ENCODE assay signal across 8 cellular contexts in the genomic region with DNA sequence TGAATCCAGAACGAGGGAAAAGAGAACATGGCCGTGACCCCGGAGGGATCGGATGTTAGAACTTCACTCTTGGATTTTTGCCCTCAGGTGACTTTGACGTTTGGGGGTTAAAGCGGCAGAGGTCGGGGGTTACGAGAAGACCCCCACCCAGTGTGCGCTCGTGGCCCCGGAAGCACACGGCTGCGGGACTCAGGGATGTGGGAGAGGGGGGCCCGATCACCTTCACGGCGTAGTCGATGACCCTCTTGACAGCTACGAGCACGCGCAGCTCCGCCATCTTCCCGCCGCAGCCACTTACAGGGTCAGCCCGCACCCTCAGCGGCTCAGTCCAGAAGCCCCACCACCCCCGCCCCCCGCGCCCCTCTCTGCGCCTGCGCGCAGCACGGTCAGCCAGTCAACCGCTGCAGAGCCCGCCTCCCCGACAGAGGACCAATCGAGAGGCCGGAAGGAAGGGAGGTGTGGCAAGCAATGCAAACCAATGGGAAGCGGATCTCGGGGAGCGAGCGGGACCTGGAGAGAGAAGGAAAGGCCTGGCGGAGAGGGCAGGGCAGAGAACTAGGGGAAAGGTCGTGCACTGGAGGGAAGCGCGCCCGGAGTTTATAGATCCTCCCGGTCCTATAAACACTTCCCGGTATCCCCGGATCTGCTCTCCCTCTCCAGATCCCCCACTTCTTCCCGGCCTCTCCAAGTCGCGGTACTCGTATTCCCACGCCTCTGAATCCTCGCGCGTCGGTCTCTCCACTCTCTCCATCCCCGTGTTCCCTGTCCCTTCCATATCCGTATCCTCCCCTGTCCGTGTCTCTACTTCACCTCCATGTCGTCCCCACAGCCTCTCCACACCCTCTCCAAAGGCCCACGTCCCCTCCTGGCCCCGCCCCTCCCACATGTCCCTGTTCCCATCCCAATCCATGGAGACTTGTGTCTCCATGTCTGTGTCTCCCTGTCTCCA. TPM values are rescaled to one million over a fixed set of nuclear protein-coding genes. Genes with fewer than 3 reads are reported as not detected.
A peak's percentile ranks its signal among the peaks of the same experiment; 100 is the strongest.
DNase-seq lines count a peak whose midpoint lies in the region; ATAC-seq and TF ChIP-seq lines count a peak whose summit lies in the region.

A gene (minus strand): TSS at position 339 of the 949 bp plus-strand sequence. CDS start 62 bp downstream, at position 277.

- POLR2A ChIA-PET in GM10248 (lab: Yijun Ruan, JAX), result interaction anchor here (0.8 to 1.9 kb wide), 3 partner anchors 28 to 565 kb away, joined by 3 to 11 read pairs (median 4); a partner anchor contains a TSS
- POLR2A ChIA-PET in WTC11 (lab: Charles Lee), result interaction anchor here (0.5 to 1.7 kb wide), 7 partner anchors 24 to 997 kb away, joined by 3 to 13 read pairs (median 4); a partner anchor contains a TSS

- H3K4me1 Mint-ChIP-seq in WTC11, result peaks cover 33% of the 10 kb centered on the region

- CTCF ChIA-PET in GM10248 (lab: Yijun Ruan, JAX) (interaction anchor here (0.9 to 2.1 kb wide), 5 partner anchors 11 to 295 kb away, joined by 3 to 8 read pairs (median 4); a partner anchor contains a TSS), WTC11 (lab: Charles Lee) (interaction anchor here (0.7 to 1.6 kb wide), 8 partner anchors 27 to 295 kb away, joined by 3 to 13 read pairs (median 4); no protein-coding TSS in a partner anchor), mammary epithelial cell (lab: Charles Lee; ENCODE audit: low non-redundant PET) (no interaction called here)

- TF ChIP-seq CTCF in GM10248 (IDR thresholded peaks at IDR 0.05; ENCODE audit: control extremely low read depth, extremely low read depth, low read depth, missing control alignments) (no peak), WTC11 (IDR thresholded peaks at IDR 0.05) (no peak), mammary epithelial cell (conservative IDR thresholded peaks at IDR 0.05 in 1 of 2, IDR thresholded peaks at IDR 0.05 in 1 of 2; ENCODE audit: extremely low read depth in 1 of 2, insufficient read depth in 1 of 2, low read depth in 1 of 2, low read length in 2 of 2) (no peak)

- ATAC-seq in HG02759 (IDR thresholded peaks at IDR 0.05; ENCODE audit: unreplicated experiment), result peak; percentile 46
- ATAC-seq in WTC11, result peak; percentile 77

- in situ Hi-C loops in mammary epithelial cell (cut with MboI; ENCODE audit: low sequenced_read_pairs in 2 of 2), result no loop called here

- peaks cover 19% of the 10 kb centered on the region for H3K4me1 ChIP-seq in mammary epithelial cell (ENCODE audit: insufficient read depth, low read length)

- H3K36me3 Mint-ChIP-seq in WTC11, result no peaks in the 10 kb centered on the region

- H3K27me3 ChIP-seq in mammary epithelial cell (ENCODE audit: insufficient read depth, low read length), result no peaks in the 10 kb centered on the region

- dilution Hi-C loops in mammary epithelial cell (cut with HindIII; ENCODE audit: low sequenced_read_pairs), result no loop called here

- H3K9ac ChIP-seq in mammary epithelial cell (ENCODE audit: insufficient read depth, low read length), result peak within 1 kb of the TSS; percentile 87

- peak within 1 kb of the TSS; percentile 98 for H2AFZ ChIP-seq in mammary epithelial cell (ENCODE audit: low read depth, low read length)

- no peaks in the 10 kb centered on the region for H4K20me1 ChIP-seq in mammary epithelial cell (ENCODE audit: insufficient read depth, low read length)

- H3K36me3 ChIP-seq in mammary epithelial cell (ENCODE audit: insufficient read depth, low read length), result no peaks in the 10 kb centered on the region

- H3K27me3 Mint-ChIP-seq in WTC11 (ENCODE audit: low read depth), result peaks cover 8% of the 10 kb centered on the region

- H3K4me2 ChIP-seq in mammary epithelial cell (ENCODE audit: insufficient read depth, low read depth, low read length), result peak within 1 kb of the TSS; percentile 93

- WGBS in mammary epithelial cell (ENCODE audit: low coverage, missing lambda C conversion rate), result 2% methylated on average over 21 of the region's 64 CpGs

- no peaks in the 10 kb centered on the region for H3K9me3 ChIP-seq in mammary epithelial cell (replicated peaks; ENCODE audit: insufficient read depth, low read length)

- DNase-seq in GM10248 (ENCODE audit: extremely low spot score), result peak; percentile 97
- peak; percentile 85 for DNase-seq in NCI-H2107 treated with DMSO at 0.1 percent for 48 hours (lab: John Stamatoyannopoulos, UW; ENCODE audit: unreplicated experiment)
- peak; percentile 98 for DNase-seq in WTC11 (ENCODE audit: low spot score)
- DNase-seq in mammary epithelial cell, result peak; percentile 97
- DNase-seq in iPS-NIHi11 (ENCODE audit: low spot score), result peak; percentile 93
- no peak for DNase-seq in NCI-H1694 (lab: John Stamatoyannopoulos, UW)

- peak within 1 kb of the TSS; percentile 97 for H3K27ac Mint-ChIP-seq in WTC11

- H3K79me2 ChIP-seq in mammary epithelial cell (ENCODE audit: insufficient read depth, low read length), result peaks cover 18% of the 10 kb centered on the region

- H3K27ac ChIP-seq in mammary epithelial cell (ENCODE audit: insufficient read depth, low read depth, low read length), result peak within 1 kb of the TSS; percentile 70
- H3K27ac ChIP-seq in skin epidermis, result peak within 1 kb of the TSS; percentile 48 to 98 (median 89)

- H3K9me3 Mint-ChIP-seq in WTC11, result no peaks in the 10 kb centered on the region

- BruUV-seq in mammary epithelial cell (replicated peaks; lab: Mats Ljungman, UMichigan), result no TSS peak

- H3K4me3 ChIP-seq in mammary epithelial cell (replicated peaks in 1 of 3; ENCODE audit: insufficient read depth in 1 of 3, low read depth in 2 of 3, low read length in 3 of 3) (peak within 1 kb of the TSS; percentile 77 to 91 (median 82)), skin epidermis (peak within 1 kb of the TSS; percentile 62 to 84 (median 77))

- peak within 1 kb of the TSS; percentile 99 for H3K4me3 Mint-ChIP-seq in WTC11

- intact Hi-C loops in mammary epithelial cell (cut with micrococcal nuclease), result loop anchor here (1.0 kb wide), 1 partner anchor 27 kb away; no protein-coding TSS in a partner anchor

TF ChIP-seq in WTC11, 78 proteins besides CTCF, POLR2A, EP300 and RAD21 (continues in another document):
- TF ChIP-seq, protein P1, sequence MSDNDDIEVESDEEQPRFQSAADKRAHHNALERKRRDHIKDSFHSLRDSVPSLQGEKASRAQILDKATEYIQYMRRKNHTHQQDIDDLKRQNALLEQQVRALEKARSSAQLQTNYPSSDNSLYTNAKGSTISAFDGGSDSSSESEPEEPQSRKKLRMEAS (CRISPR knock-in tag; IDR thresholded peaks at IDR 0.05), result peak; percentile 70
- TF ChIP-seq TEAD1 (CRISPR knock-in tag; IDR thresholded peaks at IDR 0.05) (0 out of 2 replicates have a peak, but pooled peaks have one; percentile 9), SMAD3 (CRISPR knock-in tag; IDR thresholded peaks at IDR 0.05; ENCODE audit: borderline replicate concordance) (0 out of 2 replicates have a peak, but pooled peaks have one; percentile 76), ZNF416 (CRISPR knock-in tag; IDR thresholded peaks at IDR 0.05) (no peak), MXD4 (CRISPR knock-in tag; IDR thresholded peaks at IDR 0.05; ENCODE audit: borderline replicate concordance) (no peak)
- TF ChIP-seq, protein P2, sequence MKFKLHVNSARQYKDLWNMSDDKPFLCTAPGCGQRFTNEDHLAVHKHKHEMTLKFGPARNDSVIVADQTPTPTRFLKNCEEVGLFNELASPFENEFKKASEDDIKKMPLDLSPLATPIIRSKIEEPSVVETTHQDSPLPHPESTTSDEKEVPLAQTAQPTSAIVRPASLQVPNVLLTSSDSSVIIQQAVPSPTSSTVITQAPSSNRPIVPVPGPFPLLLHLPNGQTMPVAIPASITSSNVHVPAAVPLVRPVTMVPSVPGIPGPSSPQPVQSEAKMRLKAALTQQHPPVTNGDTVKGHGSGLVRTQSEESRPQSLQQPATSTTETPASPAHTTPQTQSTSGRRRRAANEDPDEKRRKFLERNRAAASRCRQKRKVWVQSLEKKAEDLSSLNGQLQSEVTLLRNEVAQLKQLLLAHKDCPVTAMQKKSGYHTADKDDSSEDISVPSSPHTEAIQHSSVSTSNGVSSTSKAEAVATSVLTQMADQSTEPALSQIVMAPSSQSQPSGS (CRISPR knock-in tag; IDR thresholded peaks at IDR 0.05; ENCODE audit: borderline replicate concordance, low read depth), result no peak
- TF ChIP-seq, protein P3, sequence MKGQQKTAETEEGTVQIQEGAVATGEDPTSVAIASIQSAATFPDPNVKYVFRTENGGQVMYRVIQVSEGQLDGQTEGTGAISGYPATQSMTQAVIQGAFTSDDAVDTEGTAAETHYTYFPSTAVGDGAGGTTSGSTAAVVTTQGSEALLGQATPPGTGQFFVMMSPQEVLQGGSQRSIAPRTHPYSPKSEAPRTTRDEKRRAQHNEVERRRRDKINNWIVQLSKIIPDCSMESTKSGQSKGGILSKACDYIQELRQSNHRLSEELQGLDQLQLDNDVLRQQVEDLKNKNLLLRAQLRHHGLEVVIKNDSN (CRISPR knock-in tag; IDR thresholded peaks at IDR 0.05), result 0 out of 2 replicates have a peak, but pooled peaks have one; percentile 11
- TF ChIP-seq, protein P4, sequence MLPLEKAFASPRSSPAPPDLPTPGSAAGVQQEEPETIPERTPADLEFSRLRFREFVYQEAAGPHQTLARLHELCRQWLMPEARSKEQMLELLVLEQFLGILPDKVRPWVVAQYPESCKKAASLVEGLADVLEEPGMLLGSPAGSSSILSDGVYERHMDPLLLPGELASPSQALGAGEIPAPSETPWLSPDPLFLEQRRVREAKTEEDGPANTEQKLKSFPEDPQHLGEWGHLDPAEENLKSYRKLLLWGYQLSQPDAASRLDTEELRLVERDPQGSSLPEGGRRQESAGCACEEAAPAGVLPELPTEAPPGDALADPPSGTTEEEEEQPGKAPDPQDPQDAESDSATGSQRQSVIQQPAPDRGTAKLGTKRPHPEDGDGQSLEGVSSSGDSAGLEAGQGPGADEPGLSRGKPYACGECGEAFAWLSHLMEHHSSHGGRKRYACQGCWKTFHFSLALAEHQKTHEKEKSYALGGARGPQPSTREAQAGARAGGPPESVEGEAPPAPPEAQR (CRISPR knock-in tag; IDR thresholded peaks at IDR 0.05), result no peak

RNA-seq across cellular contexts. Expression of the gene that starts here (rescaled TPM):
- total RNA-seq in WTC11 (2021) (60.6 to 63.8 TPM (median 62.1 TPM) in 3 replicates), mammary epithelial cell (10 to 100 TPM; 48.3 to 82.5 TPM)
- 147 TPM for polyA plus RNA-seq in mammary epithelial cell
- 94.4 TPM for polyA minus RNA-seq in mammary epithelial cell
